Comparison of ENCODE assay signal across 1 cellular context in genomic region chr11:102109896-102110760, GRCh38.
TF ChIP-seq lines count a peak whose summit lies in the region.

Gene YAP1 (plus strand): TSS chr11:102110447. CDS start chr11:102110849, 402 bp downstream.

TF ChIP-seq in K562, 482 proteins besides CTCF, POLR2A, EP300 and RAD21 (continued from another document):
- peak; percentile 31 for TF ChIP-seq USF2 (CRISPR knock-in tag; IDR thresholded peaks at IDR 0.05)
- TF ChIP-seq ZNF444 (CRISPR knock-in tag; IDR thresholded peaks at IDR 0.05) = no peak
- TF ChIP-seq GABPA (tag; conservative IDR thresholded peaks at IDR 0.05; ENCODE audit: low read depth) = peak; percentile 33; the same call in 1 of the 2 replicates
- TF ChIP-seq MBD1 (CRISPR knock-in tag; IDR thresholded peaks at IDR 0.05) = 0 out of 2 replicates have a peak, but pooled peaks have one; percentile 39
- TF ChIP-seq L3MBTL2 (IDR thresholded peaks at IDR 0.05) = peak; percentile 24; the same call in 1 of the 2 replicates
- 0 out of 2 replicates have a peak, but pooled peaks have one; percentile 4 for TF ChIP-seq SPI1 (IDR thresholded peaks at IDR 0.05; ENCODE audit: borderline replicate concordance, low read depth, low read length)
- TF ChIP-seq XRCC4 (IDR thresholded peaks at IDR 0.05; ENCODE audit: extremely low read depth, insufficient read depth, insufficient read length) = no peak
- TF ChIP-seq CXXC5 (CRISPR knock-in tag; IDR thresholded peaks at IDR 0.05) = peak; percentile 41; the same call in 1 of the 2 replicates
- TF ChIP-seq KLF13 (tag; IDR thresholded peaks at IDR 0.05; ENCODE audit: borderline replicate concordance, low read depth) = peak; percentile 73; the same call in 1 of the 2 replicates
- no peak for TF ChIP-seq PPARD (CRISPR knock-in tag; IDR thresholded peaks at IDR 0.05)
